Comparison of ENCODE assay signal across 8 cellular contexts in the genomic region with DNA sequence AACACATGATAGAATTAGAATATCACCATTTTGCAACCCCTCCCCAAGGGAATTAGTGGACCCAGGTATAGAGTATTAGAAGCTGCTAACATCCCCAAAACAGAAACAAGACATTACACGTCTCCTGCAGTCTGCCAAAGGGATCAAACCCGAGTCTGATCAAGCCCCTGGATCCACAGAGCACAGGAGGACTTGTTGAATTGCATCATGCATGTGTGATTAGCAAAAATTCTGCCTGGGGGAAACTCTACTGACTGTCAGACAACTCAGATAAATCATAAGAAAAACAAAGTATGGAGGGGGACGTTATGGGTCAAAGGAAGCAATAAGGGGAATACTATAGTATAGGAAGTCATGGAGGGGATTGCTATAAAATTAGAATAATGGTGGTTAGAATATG.
"Had no signal": no experiment of that assay in that cellular context is flagged by ENCODE, and none has a peak within 500 bp of the region (broad histone marks: within the 10 kb centered on the region; RNA-seq: fewer than 3 reads in every experiment).

No MANE protein-coding gene starts in this region.

- H3K4me2 ChIP-seq: GM23338 had no signal

- H3K4me3 ChIP-seq: GM23338, K562 had no signal

- ATAC-seq: GM23338, K562 had no signal

- H2AFZ ChIP-seq: GM23338 had no signal

- FAIRE-seq: H1, H54, HTR-8/SVneo, K562 had no signal

- DNase-seq: H9, HCEC 1CT, IMR-90 had no signal
